In genomic region chr2:214019229-214019972, GRCh38 we compare ENCODE assay signal across 11 cellular contexts.
DNase-seq lines count a peak whose midpoint lies in the region; ATAC-seq lines count a peak whose summit lies in the region.
"Had no signal": no experiment of that assay in that cellular context is flagged by ENCODE, and none has a peak within 500 bp of the region (broad histone marks: within the 10 kb centered on the region; RNA-seq: fewer than 3 reads in every experiment).

No MANE protein-coding gene starts in this region.

- no peaks in the 10 kb centered on the region for H3K9me3 ChIP-seq in right cardiac atrium (ENCODE audit: control insufficient read depth, low read length)
- H3K9me3 ChIP-seq in HAP-1 = no peaks in the 10 kb centered on the region

- H3K4me3 ChIP-seq in right cardiac atrium (ENCODE audit: low read length) = no peak overlapping the region
- no peak overlapping the region for H3K4me3 ChIP-seq in HAP-1

- H3K36me3 ChIP-seq in HAP-1 (replicated peaks) = no peaks in the 10 kb centered on the region

- intact Hi-C loops in right cardiac atrium (cut with DNase I) = no loop called here

- DNase-seq in stimulated activated CD4-positive, alpha-beta T cell treated with anti-CD3 and anti-CD28 coated beads, Interleukin-1b, Interleukin-23, amount 100 ng/mL, for 48 hours = peak; percentile 5
- no peak for DNase-seq in stimulated activated CD4-positive, alpha-beta T cell treated with anti-CD3 and anti-CD28 coated beads, Interleukin-4, amount 100 ng/mL, for 1 hour
- DNase-seq in amniotic stem cell (lab: John Stamatoyannopoulos, UW) (peak; percentile 93), right cardiac atrium (peak; percentile 37 to 74 (median 74)), HAP-1 (ENCODE audit: low spot score in 2 of 2) (no peak), DMS153 (lab: John Stamatoyannopoulos, UW) (no peak)
- DNase-seq in activated CD8-positive, alpha-beta memory T cell treated with anti-CD3 and anti-CD28 coated beads, Interleukin-2, amount 50 U/mL, for 48 hours = no peak
- no peak for DNase-seq in stimulated activated CD4-positive, alpha-beta T cell treated with anti-CD3 and anti-CD28 coated beads, Interleukin-4, amount 100 ng/mL, for 24 hours
- DNase-seq: activated CD8-positive, alpha-beta memory T cell treated with anti-CD3 and anti-CD28 coated beads for 24 hours; CD8-positive, alpha-beta T cell; stimulated activated CD8-positive, alpha-beta memory T cell treated with anti-CD3 and anti-CD28 coated beads, Interleukin-4, amount 100 ng/mL, for 48 hours had no signal

- H3K4me1 ChIP-seq in right cardiac atrium (ENCODE audit: control insufficient read depth, insufficient read depth, low read length) = no peaks in the 10 kb centered on the region
- H3K4me1 ChIP-seq in HAP-1 = no peaks in the 10 kb centered on the region

- H3K27me3 ChIP-seq in right cardiac atrium (ENCODE audit: control insufficient read depth, insufficient read depth) (no peaks in the 10 kb centered on the region), HAP-1 (ENCODE audit: low read depth) (no peaks in the 10 kb centered on the region)

- no peak overlapping the region for H3K27ac ChIP-seq in right cardiac atrium (ENCODE audit: low read length)

- 57% methylated on average over 3 of the region's 3 CpGs for WGBS in right cardiac atrium

- peak; percentile 80 for ATAC-seq in right cardiac atrium
- ATAC-seq: CD8-positive, alpha-beta T cell had no signal

- in situ Hi-C loops in HAP-1 (cut with MboI; ENCODE audit: low sequenced_read_pairs) = no loop called here

Comparison
In these comparisons a context has a peak if more than half of its experiments do, and no peak if none do; other contexts are left out.
1. DNase-seq: peak in stimulated activated CD4-positive, alpha-beta T cell treated with anti-CD3 and anti-CD28 coated beads, Interleukin-1b, Interleukin-23, amount 100 ng/mL, for 48 hours (single experiment), amniotic stem cell (single experiment) and right cardiac atrium (3 of 3); none in stimulated activated CD4-positive, alpha-beta T cell treated with anti-CD3 and anti-CD28 coated beads, Interleukin-4, amount 100 ng/mL, for 1 hour (single experiment), activated CD8-positive, alpha-beta memory T cell treated with anti-CD3 and anti-CD28 coated beads, Interleukin-2, amount 50 U/mL, for 48 hours (single experiment), stimulated activated CD4-positive, alpha-beta T cell treated with anti-CD3 and anti-CD28 coated beads, Interleukin-4, amount 100 ng/mL, for 24 hours (single experiment), HAP-1 (0 of 2) and DMS153 (single experiment).